ENCODE assay signal across 15 cellular contexts in the genomic region with DNA sequence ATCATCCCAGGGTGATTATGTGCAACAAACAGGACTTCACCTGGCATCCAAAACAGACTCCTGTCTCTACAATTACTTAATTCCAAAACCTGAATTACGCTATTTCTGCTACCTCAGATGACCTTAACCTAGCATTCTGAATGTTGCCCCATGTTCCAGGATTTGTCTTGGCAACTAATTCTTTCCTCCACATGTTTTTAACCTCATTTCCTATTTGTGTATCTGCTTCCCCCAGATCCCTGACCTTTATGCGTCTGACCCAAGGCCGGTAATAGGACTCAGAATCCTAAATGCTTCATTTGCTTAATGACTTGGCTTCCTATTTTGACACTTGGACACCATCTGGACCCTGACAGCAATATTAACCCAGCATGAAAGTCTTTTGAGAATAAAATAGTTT. TPM values are rescaled to one million over a fixed set of nuclear protein-coding genes. Genes with fewer than 3 reads are reported as not detected.
DNase-seq lines count a peak whose midpoint lies in the region; ATAC-seq, FAIRE-seq and TF ChIP-seq lines count a peak whose summit lies in the region.
"Had no signal": no experiment of that assay in that cellular context is flagged by ENCODE, and none has a peak within 500 bp of the region (broad histone marks: within the 10 kb centered on the region; RNA-seq: fewer than 3 reads in every experiment).

No MANE protein-coding gene starts in this region.

- H3K9ac ChIP-seq in K562 (ENCODE audit: insufficient read depth in 1 of 2, low read depth in 2 of 2, low read length in 2 of 2), result no peak overlapping the region

- POLR2A ChIA-PET in K562 (lab: Yijun Ruan, JAX), result interaction anchor here (1.1 kb wide), 1 partner anchor 9 kb away, joined by 3 read pairs; the partner anchor contains the start of gene ING3

- CTCF ChIA-PET in K562 (lab: Yijun Ruan, JAX; ENCODE audit: low intra/inter-chr PET ratio), result interaction anchor here (2.4 kb wide), 1 partner anchor 136 kb away, joined by 14 read pairs; no protein-coding TSS in a partner anchor

- no peaks in the 10 kb centered on the region for H3K9me1 ChIP-seq in K562 (ENCODE audit: control insufficient read depth, insufficient read depth, low read length)

- BruUV-seq in K562 (replicated peaks; lab: Mats Ljungman, UMichigan), result no TSS peak

- no peak overlapping the region for H3K4me3 ChIP-seq in K562
- H3K4me3 ChIP-seq: SK-N-MC had no signal

- no peak for TF ChIP-seq EP300 in K562 (IDR thresholded peaks at IDR 0.05; ENCODE audit: low read length)

- H2AFZ ChIP-seq in K562 (ENCODE audit: low read depth, low read length), result peak overlapping the region; percentile 4; the same call in 1 of the 2 replicates

- no peaks in the 10 kb centered on the region for H3K79me2 ChIP-seq in K562 (ENCODE audit: control insufficient read depth, insufficient read depth, low read length)

- H3K4me2 ChIP-seq in K562 (ENCODE audit: insufficient read depth, low read length), result no peak overlapping the region

- intact Hi-C loops in K562 (cut with micrococcal nuclease), result loop anchor here (1.0 to 5.0 kb wide), 3 partner anchors 136 to 395 kb away; no protein-coding TSS in a partner anchor

- peak; percentile 4 for ATAC-seq in GM18867 (IDR thresholded peaks at IDR 0.05; ENCODE audit: unreplicated experiment)
- peak; percentile 16 for ATAC-seq in GM19455 (IDR thresholded peaks at IDR 0.05; ENCODE audit: unreplicated experiment)
- peak; percentile 13; the same call in 2 of the 3 replicates for ATAC-seq in K562
- peak; percentile 69 for ATAC-seq in left lobe of liver
- no peak for ATAC-seq in GM21529 (IDR thresholded peaks at IDR 0.05; ENCODE audit: unreplicated experiment)
- ATAC-seq in HG02678 (IDR thresholded peaks at IDR 0.05; ENCODE audit: unreplicated experiment), result no peak

- DNase-seq in K562 (ENCODE audit: extremely low read depth in 1 of 4, low spot score in 3 of 4), result no peak
- DNase-seq in left lobe of liver (ENCODE audit: low spot score), result no peak
- no peak for DNase-seq in OCI-M2 (lab: John Stamatoyannopoulos, UW; ENCODE audit: unreplicated experiment)
- DNase-seq: C1 segment of cervical spinal cord; DMS79; H7; HFFc6; NCI-H1105; NK-92 treated with Interleukin-12 subunit alpha and Interleukin-12 subunit beta, amount 100 ng/mL, for 24 hours; SHP77 had no signal

- H4K20me1 ChIP-seq in K562 (replicated peaks; ENCODE audit: control insufficient read depth, insufficient read depth, low read length), result no peaks in the 10 kb centered on the region

- no peak for FAIRE-seq in K562 (lab: Jason Lieb, UNC)

- no peak for TF ChIP-seq CTCF in K562 (IDR thresholded peaks at IDR 0.05 in 2 of 3, conservative IDR thresholded peaks at IDR 0.05 in 1 of 3; ENCODE audit: insufficient read depth in 2 of 3, low read depth in 1 of 3, low read length in 3 of 3)

- H3K36me3 ChIP-seq in K562 (ENCODE audit: control insufficient read depth, insufficient read depth, low read length), result no peaks in the 10 kb centered on the region

- no peak overlapping the region for H3K27ac ChIP-seq in K562 (ENCODE audit: extremely low read depth, low read depth, low read length)
- H3K27ac ChIP-seq: SK-N-MC had no signal

- TF ChIP-seq POLR2A in K562 (conservative IDR thresholded peaks at IDR 0.05), result no peak

- TF ChIP-seq RAD21 in K562 (CRISPR knock-in tag; conservative IDR thresholded peaks at IDR 0.05 in 1 of 2, IDR thresholded peaks at IDR 0.05 in 1 of 2), result no peak

- in situ Hi-C loops in K562 (cut with MboI), result no loop called here

- no peaks in the 10 kb centered on the region for H3K4me1 ChIP-seq in K562 (replicated peaks in 1 of 2; ENCODE audit: control insufficient read depth in 2 of 2, insufficient read depth in 2 of 2, low read length in 2 of 2)

- WGBS in K562 (ENCODE audit: insufficient coverage, low coverage, missing lambda C conversion rate), result 6% methylated on average over 3 of the region's 3 CpGs

- no peaks in the 10 kb centered on the region; a peak in 1 of 5 replicates for H3K27me3 ChIP-seq in K562 (ENCODE audit: control insufficient read depth in 2 of 2, insufficient read depth in 2 of 2, low read length in 2 of 2)

- H3K9me3 ChIP-seq in K562 (replicated peaks; ENCODE audit: control insufficient read depth, insufficient read depth, low read depth, low read length), result no peaks in the 10 kb centered on the region

TF ChIP-seq in K562, 482 proteins besides CTCF, POLR2A, EP300 and RAD21:
- TF ChIP-seq ELF1 (tag; IDR thresholded peaks at IDR 0.05) (no peak), ZNF280A (IDR thresholded peaks at IDR 0.05; ENCODE audit: low read depth, partially characterized antibody) (no peak), HDAC3 (IDR thresholded peaks at IDR 0.05; ENCODE audit: borderline replicate concordance, partially characterized antibody) (no peak), CEBPB (tag; IDR thresholded peaks at IDR 0.05) (0 out of 2 replicates have a peak, but pooled peaks have one; percentile 6), FOXK1 (CRISPR knock-in tag; IDR thresholded peaks at IDR 0.05; ENCODE audit: borderline replicate concordance) (no peak)
TF ChIP-seq in K562: peak in this region for 1.

RNA-seq across cellular contexts. Expression of gene ING3, which starts 8.7 kb away (rescaled TPM):
- 16.8 and 65.4 TPM in 2 replicates for total RNA-seq in K562 (2011; cell fraction: chromatin; rRNA removed; ENCODE audit: low replicate concordance)
- 11.8 and 15.3 TPM in 2 replicates for total RNA-seq in K562 (2011; cell fraction: nucleolus; rRNA removed)
- 29.0 and 51.5 TPM in 2 replicates for total RNA-seq in K562 (2011; cell fraction: nucleoplasm; rRNA removed)
- 19.8 and 22.8 TPM in 2 replicates for total RNA-seq in K562 (2014; rRNA removed)
- total RNA-seq in K562 (2014; rRNA removed; fragmentation: Illumina TruSeq; extraction: Trizol), result 50.4 and 59.3 TPM in 2 replicates
- total RNA-seq in K562 (2015; rRNA removed; fragmentation: Illumina TruSeq; extraction: Trizol), result 38.8 and 43.9 TPM in 2 replicates
- 37.0 and 38.1 TPM in 2 replicates for total RNA-seq in K562 (2021)
- 38.2 and 54.6 TPM in 2 replicates for polyA plus RNA-seq in K562 (2011; rRNA removed)
- 8.1 and 14.7 TPM in 2 replicates for polyA plus RNA-seq in K562 (2011; cell fraction: cytosol; rRNA removed)
- polyA plus RNA-seq in K562 (2011; cell fraction: nucleus; rRNA removed), result 19.7 and 49.3 TPM in 2 replicates
- polyA plus RNA-seq in K562 (2012), result 34.5 and 42.1 TPM in 2 replicates
- 50.3 and 58.0 TPM in 2 replicates for polyA plus RNA-seq in K562 (2014; fragmentation: Illumina TruSeq; extraction: Trizol)
- 100 to 1,000 TPM; 216 to 233 TPM for polyA plus RNA-seq in K562 (2014; fragmentation: Nextera tagmentation; extraction: Ambion mirVana)
- polyA plus RNA-seq in K562 (2014; rRNA removed), result 36.0 and 43.8 TPM in 2 replicates
- polyA minus RNA-seq in K562 (2011; rRNA and poly(A)+ RNA removed), result 54.3 and 56.3 TPM in 2 replicates
- polyA minus RNA-seq in K562 (2011; cell fraction: cytosol; rRNA and poly(A)+ RNA removed), result 12.3 and 13.2 TPM in 2 replicates
- 27.2 and 55.6 TPM in 2 replicates for polyA minus RNA-seq in K562 (2011; cell fraction: nucleus; rRNA and poly(A)+ RNA removed)
- 5.4 TPM for total RNA-seq in left lobe of liver

RNA-seq across cellular contexts. Expression of gene CPED1, which starts 46.7 kb away (rescaled TPM):
- 894 and 1,629 TPM in 2 replicates for total RNA-seq in K562 (2011; cell fraction: chromatin; rRNA removed; ENCODE audit: low replicate concordance)
- 336 and 368 TPM in 2 replicates for total RNA-seq in K562 (2011; cell fraction: nucleolus; rRNA removed)
- 603 and 625 TPM in 2 replicates for total RNA-seq in K562 (2011; cell fraction: nucleoplasm; rRNA removed)
- total RNA-seq in K562 (2014; rRNA removed), result 228 and 247 TPM in 2 replicates
- 393 and 413 TPM in 2 replicates for total RNA-seq in K562 (2014; rRNA removed; fragmentation: Illumina TruSeq; extraction: Trizol)
- 254 and 267 TPM in 2 replicates for total RNA-seq in K562 (2015; rRNA removed; fragmentation: Illumina TruSeq; extraction: Trizol)
- total RNA-seq in K562 (2021), result 290 and 301 TPM in 2 replicates
- polyA plus RNA-seq in K562 (2011; rRNA removed), result 205 and 316 TPM in 2 replicates
- polyA plus RNA-seq in K562 (2011; cell fraction: cytosol; rRNA removed), result 91.5 and 147 TPM in 2 replicates
- polyA plus RNA-seq in K562 (2011; cell fraction: nucleus; rRNA removed), result 211 and 239 TPM in 2 replicates
- 152 and 202 TPM in 2 replicates for polyA plus RNA-seq in K562 (2012)
- 288 and 329 TPM in 2 replicates for polyA plus RNA-seq in K562 (2014; fragmentation: Illumina TruSeq; extraction: Trizol)
- 100 to 1,000 TPM; 221 to 292 TPM for polyA plus RNA-seq in K562 (2014; fragmentation: Nextera tagmentation; extraction: Ambion mirVana)
- 195 and 210 TPM in 2 replicates for polyA plus RNA-seq in K562 (2014; rRNA removed)
- 717 and 810 TPM in 2 replicates for polyA minus RNA-seq in K562 (2011; rRNA and poly(A)+ RNA removed)
- 96.8 and 138 TPM in 2 replicates for polyA minus RNA-seq in K562 (2011; cell fraction: cytosol; rRNA and poly(A)+ RNA removed)
- polyA minus RNA-seq in K562 (2011; cell fraction: nucleus; rRNA and poly(A)+ RNA removed), result 704 and 866 TPM in 2 replicates
- total RNA-seq in left lobe of liver, result 34.6 TPM
- total RNA-seq: H7 had no signal

Comparison
In these comparisons a context has a peak if more than half of its experiments do, and no peak if none do; other contexts are left out.
1. ATAC-seq: peak in GM18867 (single experiment), GM19455 (single experiment), K562 (single experiment) and left lobe of liver (single experiment); none in GM21529 (single experiment) and HG02678 (single experiment).